Comparison of ENCODE assay signal across 8 cellular contexts in the genomic region with DNA sequence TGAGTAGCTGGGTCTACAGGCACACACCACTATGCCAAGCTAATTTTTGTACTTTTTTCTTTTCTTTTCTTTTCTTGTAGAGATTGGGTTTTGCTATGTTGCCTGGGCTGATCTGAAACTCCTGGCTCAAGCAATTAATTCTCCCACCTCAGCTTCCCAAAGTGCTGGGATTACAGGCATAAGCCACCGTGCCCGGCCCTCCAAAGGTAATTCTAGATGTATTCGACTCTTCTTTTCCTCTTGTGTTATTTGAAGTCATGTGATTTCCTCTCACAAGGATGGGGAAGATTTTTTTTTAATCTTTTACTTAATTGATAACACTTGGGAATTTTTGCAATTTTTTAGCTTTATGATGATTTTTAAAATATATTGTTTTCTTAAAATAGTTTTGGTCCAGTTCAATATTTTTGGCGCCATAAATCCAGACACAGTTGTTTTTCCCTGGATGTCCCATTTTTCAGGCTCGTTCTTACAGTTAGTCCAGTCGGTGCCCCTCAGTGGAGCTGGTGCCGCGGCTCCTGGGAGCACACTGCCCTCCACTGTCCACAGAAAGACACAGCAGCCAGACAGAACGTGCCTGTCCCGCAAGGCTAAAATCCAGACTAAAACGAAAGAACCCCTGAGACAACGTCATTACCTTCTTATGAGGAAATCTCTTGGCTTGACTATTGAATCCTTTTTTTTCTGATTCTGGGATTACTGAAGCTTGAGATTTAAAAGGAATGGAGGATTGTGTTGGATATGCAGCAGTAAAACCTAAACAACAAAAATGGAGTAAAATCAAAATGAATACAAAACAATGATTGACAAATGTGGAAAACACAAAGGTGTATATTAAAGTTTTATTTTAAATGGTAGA. TPM values are rescaled to one million over a fixed set of nuclear protein-coding genes. Genes with fewer than 3 reads are reported as not detected.
DNase-seq lines count a peak whose midpoint lies in the region; ATAC-seq and TF ChIP-seq lines count a peak whose summit lies in the region.

No MANE protein-coding gene starts in this region.

- H3K4me3 ChIP-seq in A673 (ENCODE audit: low read depth, low read length, poor library complexity, severe bottlenecking) (no peak overlapping the region), gastroesophageal sphincter (peak overlapping the region in 1 of 2 donors; percentile 13), upper lobe of left lung (peak overlapping the region in 3 of 4 donors; percentile 4 to 16 (median 7))

- DNase-seq in A673 (ENCODE audit: low spot score) (peak; percentile 85), M059J (ENCODE audit: low read depth) (peak; percentile 80), omental fat pad (ENCODE audit: low spot score) (peak; percentile 47), upper lobe of left lung (peak; percentile 84 to 85)
- DNase-seq in activated naive CD4-positive, alpha-beta T cell treated with anti-CD3 and anti-CD28 coated beads, Interleukin-2, amount 50 U/mL, for 16 hours = peak; percentile 66

- intact Hi-C loops in A673 (cut with micrococcal nuclease; ENCODE audit: unreplicated experiment) = loop anchor here (1.0 to 5.0 kb wide), 4 partner anchors 192 to 320 kb away; no protein-coding TSS in a partner anchor

- H3K27ac ChIP-seq in A673 (ENCODE audit: low read depth, low read length, poor library complexity, severe bottlenecking) = no peak overlapping the region
- peak overlapping the region; percentile 79 to 92 (median 86) for H3K27ac ChIP-seq in gastroesophageal sphincter
- H3K27ac ChIP-seq in upper lobe of left lung = peak overlapping the region; percentile 60 to 86 (median 80)

- ATAC-seq in GM18505 (IDR thresholded peaks at IDR 0.05; ENCODE audit: unreplicated experiment) (peak; percentile 39), SK-N-SH treated with all-trans-retinoic acid at 6 μM for 48 hours (peak; percentile 91), gastroesophageal sphincter (peak; percentile 94), omental fat pad (ENCODE audit: low FRiP score) (peak; percentile 92), upper lobe of left lung (ENCODE audit: low FRiP score in 2 of 2) (peak; percentile 94 to 98)

- H3K36me3 ChIP-seq in A673 (ENCODE audit: insufficient read depth, low read length, poor library complexity, severe bottlenecking) = no peaks in the 10 kb centered on the region
- H3K36me3 ChIP-seq in gastroesophageal sphincter = peaks cover 0 to 22% of the 10 kb centered on the region in 2 donors
- no peaks in the 10 kb centered on the region for H3K36me3 ChIP-seq in upper lobe of left lung

- POLR2A ChIA-PET in A673 (lab: Charles Lee; ENCODE audit: low non-redundant PET) = interaction anchor here (0.5 kb wide), 1 partner anchor 534 kb away, joined by 3 read pairs; no protein-coding TSS in a partner anchor

- CTCF ChIA-PET in A673 (lab: Charles Lee) = interaction anchor here (0.6 to 4.2 kb wide), 9 partner anchors 24 to 320 kb away, joined by 3 to 159 read pairs (median 5); a partner anchor contains a TSS

- 10 to 12% methylated on average over 5 to 12 of the region's 12 CpGs for WGBS in gastroesophageal sphincter (ENCODE audit: low coverage in 1 of 2), 2 donors
- WGBS in upper lobe of left lung, 2 donors = 10 to 11% methylated on average over 12 of the region's 12 CpGs

- peaks cover 27% of the 10 kb centered on the region for H3K4me1 ChIP-seq in A673 (ENCODE audit: insufficient read depth, low read length, poor library complexity, severe bottlenecking)
- peaks cover 0 to 20% (median 0%) of the 10 kb centered on the region in 3 donors for H3K4me1 ChIP-seq in gastroesophageal sphincter
- peaks cover 29 to 52% (median 33%) of the 10 kb centered on the region in 4 donors for H3K4me1 ChIP-seq in upper lobe of left lung

- TF ChIP-seq CTCF in A673 (conservative IDR thresholded peaks at IDR 0.05; ENCODE audit: low read depth, low read length) = peak; percentile 97
- TF ChIP-seq CTCF in gastroesophageal sphincter (IDR thresholded peaks at IDR 0.05) = peak; percentile 82 to 96 (median 94)
- peak in 2 of 3 donors; percentile 22 to 89 for TF ChIP-seq CTCF in omental fat pad (IDR thresholded peaks at IDR 0.05)
- peak; percentile 90 to 93 (median 92) for TF ChIP-seq CTCF in upper lobe of left lung (IDR thresholded peaks at IDR 0.05)

- H3K27me3 ChIP-seq in A673 (replicated peaks; ENCODE audit: insufficient read depth, low read depth, low read length, poor library complexity) (no peaks in the 10 kb centered on the region), gastroesophageal sphincter (no peaks in the 10 kb centered on the region), upper lobe of left lung (no peaks in the 10 kb centered on the region)

- TF ChIP-seq POLR2A in GM18505 (IDR thresholded peaks at IDR 0.05; ENCODE audit: borderline replicate concordance, extremely low read depth, insufficient read depth, insufficient read length) (no peak), gastroesophageal sphincter (IDR thresholded peaks at IDR 0.05) (no peak), upper lobe of left lung (IDR thresholded peaks at IDR 0.05) (no peak)

- no TSS peak for BruUV-seq in A673 (replicated peaks; lab: Mats Ljungman, UMichigan)

- H3K9me3 ChIP-seq in A673 (ENCODE audit: low read depth, low read length, poor library complexity, severe bottlenecking) (no peaks in the 10 kb centered on the region), gastroesophageal sphincter (no peaks in the 10 kb centered on the region), upper lobe of left lung (no peaks in the 10 kb centered on the region)

- TF ChIP-seq EP300 in gastroesophageal sphincter (IDR thresholded peaks at IDR 0.05) (no peak), upper lobe of left lung (IDR thresholded peaks at IDR 0.05) (no peak)

TF ChIP-seq in SK-N-SH treated with all-trans-retinoic acid at 6 μM for 48 hours, 23 proteins besides CTCF, POLR2A, EP300 and RAD21:
- no peak for TF ChIP-seq ESRRG (CRISPR knock-in tag; IDR thresholded peaks at IDR 0.05)
- no peak for TF ChIP-seq OSR1 (CRISPR knock-in tag; IDR thresholded peaks at IDR 0.05)
- TF ChIP-seq, protein P1, sequence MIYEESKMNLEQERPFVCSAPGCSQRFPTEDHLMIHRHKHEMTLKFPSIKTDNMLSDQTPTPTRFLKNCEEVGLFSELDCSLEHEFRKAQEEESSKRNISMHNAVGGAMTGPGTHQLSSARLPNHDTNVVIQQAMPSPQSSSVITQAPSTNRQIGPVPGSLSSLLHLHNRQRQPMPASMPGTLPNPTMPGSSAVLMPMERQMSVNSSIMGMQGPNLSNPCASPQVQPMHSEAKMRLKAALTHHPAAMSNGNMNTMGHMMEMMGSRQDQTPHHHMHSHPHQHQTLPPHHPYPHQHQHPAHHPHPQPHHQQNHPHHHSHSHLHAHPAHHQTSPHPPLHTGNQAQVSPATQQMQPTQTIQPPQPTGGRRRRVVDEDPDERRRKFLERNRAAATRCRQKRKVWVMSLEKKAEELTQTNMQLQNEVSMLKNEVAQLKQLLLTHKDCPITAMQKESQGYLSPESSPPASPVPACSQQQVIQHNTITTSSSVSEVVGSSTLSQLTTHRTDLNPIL (CRISPR knock-in tag; IDR thresholded peaks at IDR 0.05; ENCODE audit: low read depth) = no peak
- no peak for TF ChIP-seq ZC3H10 (CRISPR knock-in tag; IDR thresholded peaks at IDR 0.05)
- no peak for TF ChIP-seq RARB (CRISPR knock-in tag; IDR thresholded peaks at IDR 0.05)
- TF ChIP-seq TOX (CRISPR knock-in tag; IDR thresholded peaks at IDR 0.05; ENCODE audit: borderline replicate concordance) = no peak
- TF ChIP-seq, protein P2, sequence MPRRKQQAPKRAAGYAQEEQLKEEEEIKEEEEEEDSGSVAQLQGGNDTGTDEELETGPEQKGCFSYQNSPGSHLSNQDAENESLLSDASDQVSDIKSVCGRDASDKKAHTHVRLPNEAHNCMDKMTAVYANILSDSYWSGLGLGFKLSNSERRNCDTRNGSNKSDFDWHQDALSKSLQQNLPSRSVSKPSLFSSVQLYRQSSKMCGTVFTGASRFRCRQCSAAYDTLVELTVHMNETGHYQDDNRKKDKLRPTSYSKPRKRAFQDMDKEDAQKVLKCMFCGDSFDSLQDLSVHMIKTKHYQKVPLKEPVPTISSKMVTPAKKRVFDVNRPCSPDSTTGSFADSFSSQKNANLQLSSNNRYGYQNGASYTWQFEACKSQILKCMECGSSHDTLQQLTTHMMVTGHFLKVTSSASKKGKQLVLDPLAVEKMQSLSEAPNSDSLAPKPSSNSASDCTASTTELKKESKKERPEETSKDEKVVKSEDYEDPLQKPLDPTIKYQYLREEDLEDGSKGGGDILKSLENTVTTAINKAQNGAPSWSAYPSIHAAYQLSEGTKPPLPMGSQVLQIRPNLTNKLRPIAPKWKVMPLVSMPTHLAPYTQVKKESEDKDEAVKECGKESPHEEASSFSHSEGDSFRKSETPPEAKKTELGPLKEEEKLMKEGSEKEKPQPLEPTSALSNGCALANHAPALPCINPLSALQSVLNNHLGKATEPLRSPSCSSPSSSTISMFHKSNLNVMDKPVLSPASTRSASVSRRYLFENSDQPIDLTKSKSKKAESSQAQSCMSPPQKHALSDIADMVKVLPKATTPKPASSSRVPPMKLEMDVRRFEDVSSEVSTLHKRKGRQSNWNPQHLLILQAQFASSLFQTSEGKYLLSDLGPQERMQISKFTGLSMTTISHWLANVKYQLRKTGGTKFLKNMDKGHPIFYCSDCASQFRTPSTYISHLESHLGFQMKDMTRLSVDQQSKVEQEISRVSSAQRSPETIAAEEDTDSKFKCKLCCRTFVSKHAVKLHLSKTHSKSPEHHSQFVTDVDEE (CRISPR knock-in tag; IDR thresholded peaks at IDR 0.05) = no peak
- TF ChIP-seq BACH2 (CRISPR knock-in tag; IDR thresholded peaks at IDR 0.05; ENCODE audit: borderline replicate concordance) = no peak
- no peak for TF ChIP-seq ZNF565 (CRISPR knock-in tag; conservative IDR thresholded peaks at IDR 0.05; ENCODE audit: low read depth)
- no peak for TF ChIP-seq TCF4 (CRISPR knock-in tag; IDR thresholded peaks at IDR 0.05; ENCODE audit: borderline replicate concordance)
- TF ChIP-seq ZFP30 (CRISPR knock-in tag; IDR thresholded peaks at IDR 0.05) = no peak

RNA-seq across cellular contexts. Expression of a gene that starts 22.4 kb away (rescaled TPM):
- total RNA-seq in A673 (2021) (7.2 and 8.6 TPM in 2 replicates), gastroesophageal sphincter (1 to 10 TPM; 2.2 to 7.6 (median 6.1) TPM), omental fat pad (1 to 10 TPM; 2.2 to 5.1 (median 3.5) TPM), upper lobe of left lung (10 to 100 TPM in 2 of 6 donors, 1 to 10 TPM in 4; 5.5 to 20.1 (median 8.2) TPM)
- 3.7 and 8.3 TPM in 2 replicates for total RNA-seq in M059J (2014; rRNA removed; shearing (Covaris generic))

RNA-seq across cellular contexts. Expression of a gene that starts 24.4 kb away (rescaled TPM):
- total RNA-seq in A673 (2021) = 6.5 and 7.3 TPM in 2 replicates
- total RNA-seq in M059J (2014; rRNA removed; shearing (Covaris generic)) = 39.6 and 45.0 TPM in 2 replicates
- 10 to 100 TPM; 22.3 to 45.7 (median 35.6) TPM for total RNA-seq in gastroesophageal sphincter
- total RNA-seq in omental fat pad = 10 to 100 TPM; 17.8 to 38.0 (median 27.0) TPM
- 10 to 100 TPM; 28.2 to 71.0 (median 46.6) TPM for total RNA-seq in upper lobe of left lung

Comparison
In these comparisons a context has a peak if more than half of its experiments do, and no peak if none do; other contexts are left out.
1. ATAC-seq: peak in every context shown above with its lines; median percentile 96 in upper lobe of left lung; 94 in gastroesophageal sphincter; 92 in omental fat pad; 91 in SK-N-SH treated with all-trans-retinoic acid at 6 μM for 48 hours; 39 in GM18505.